In genomic region chr2:219218279-219219112, GRCh38 we compare ENCODE assay signal across 8 cellular contexts. TPM values are rescaled to one million over a fixed set of nuclear protein-coding genes. Genes with fewer than 3 reads are reported as not detected.
A peak's percentile ranks its signal among the peaks of the same experiment; 100 is the strongest.
DNase-seq lines count a peak whose midpoint lies in the region; ATAC-seq and TF ChIP-seq lines count a peak whose summit lies in the region.

Gene ABCB6 (minus strand): TSS chr2:219218958. CDS start chr2:219218673, 285 bp downstream.

- peaks cover 55% of the 10 kb centered on the region for H3K4me1 Mint-ChIP-seq in stimulated activated naive CD8-positive, alpha-beta T cell treated with anti-CD3 and anti-CD28 coated beads, Interleukin-15, amount 100 ng/mL, for 72 hours

- no peak within 1 kb of the TSS for H2AFZ ChIP-seq in neural cell (ENCODE audit: low read depth, low read length)

- TF ChIP-seq RAD21 in neural cell (conservative IDR thresholded peaks at IDR 0.05) = no peak

- H3K27me3 Mint-ChIP-seq in stimulated activated naive CD8-positive, alpha-beta T cell treated with anti-CD3 and anti-CD28 coated beads, Interleukin-15, amount 100 ng/mL, for 72 hours = no peaks in the 10 kb centered on the region

- no peak for TF ChIP-seq EP300 in neural cell (conservative IDR thresholded peaks at IDR 0.05; ENCODE audit: poor library complexity, severe bottlenecking)

- no peaks in the 10 kb centered on the region for H3K27me3 ChIP-seq in HUES6 (ENCODE audit: control insufficient read depth, insufficient read depth, low read length)
- no peaks in the 10 kb centered on the region for H3K27me3 ChIP-seq in RWPE2 (ENCODE audit: insufficient read depth, poor library complexity, severe bottlenecking)
- H3K27me3 ChIP-seq in neural cell (ENCODE audit: insufficient read depth, low read depth, low read length) = no peaks in the 10 kb centered on the region

- H3K36me3 ChIP-seq in HUES6 (ENCODE audit: control insufficient read depth, insufficient read depth, low read length) (peaks cover 59% of the 10 kb centered on the region), RWPE2 (ENCODE audit: low read depth) (peaks cover 45% of the 10 kb centered on the region), neural cell (ENCODE audit: insufficient read depth, low read length) (no peaks in the 10 kb centered on the region)

- no peaks in the 10 kb centered on the region for H4K20me1 ChIP-seq in neural cell (ENCODE audit: insufficient read depth)

- peak within 1 kb of the TSS; percentile 59 for H3K4me2 ChIP-seq in neural cell (ENCODE audit: low read length)

- H3K4me3 Mint-ChIP-seq in stimulated activated naive CD8-positive, alpha-beta T cell treated with anti-CD3 and anti-CD28 coated beads, Interleukin-15, amount 100 ng/mL, for 72 hours = peak within 1 kb of the TSS; percentile 87 to 91

- DNase-seq in COR-L47 (lab: John Stamatoyannopoulos, UW) (peak; percentile 98), RWPE2 (ENCODE audit: low spot score) (peak; percentile 95), fibroblast of villous mesenchyme (ENCODE audit: low read depth) (peak; percentile 92)
- DNase-seq in activated gamma-delta T cell treated with anti-CD3 and anti-CD28 coated beads, Interleukin-2, amount 50 U/mL, for 16 hours (ENCODE audit: low read depth) = peak; percentile 72
- peak; percentile 77 to 88 for DNase-seq in stimulated activated naive CD8-positive, alpha-beta T cell treated with anti-CD3 and anti-CD28 coated beads, Interleukin-15, amount 100 ng/mL, for 72 hours

- peak within 1 kb of the TSS; percentile 75; the same call in 1 of the 2 replicates for H3K27ac ChIP-seq in HUES6 (ENCODE audit: low read depth, low read length)
- H3K27ac ChIP-seq in RWPE2 (ENCODE audit: poor library complexity, severe bottlenecking) = peak within 1 kb of the TSS; percentile 91
- H3K27ac ChIP-seq in neural cell (ENCODE audit: low read length) = no peak within 1 kb of the TSS

- peaks cover 18% of the 10 kb centered on the region for H3K4me1 ChIP-seq in HUES6 (ENCODE audit: control insufficient read depth, insufficient read depth, low read length)
- H3K4me1 ChIP-seq in RWPE2 (ENCODE audit: insufficient read depth, poor library complexity, severe bottlenecking) = peaks cover 4% of the 10 kb centered on the region

- TF ChIP-seq CTCF in RWPE2 (IDR thresholded peaks at IDR 0.05; ENCODE audit: poor library complexity, severe bottlenecking) (no peak), fibroblast of villous mesenchyme (IDR thresholded peaks at IDR 0.05; ENCODE audit: insufficient read depth, low read depth, low read length) (no peak), neural cell (IDR thresholded peaks at IDR 0.05; ENCODE audit: poor library complexity, severe bottlenecking) (no peak)

- no peaks in the 10 kb centered on the region for H3K9me3 ChIP-seq in HUES6 (ENCODE audit: control insufficient read depth, insufficient read depth, low read depth, low read length)
- no peaks in the 10 kb centered on the region for H3K9me3 ChIP-seq in RWPE2 (ENCODE audit: severe bottlenecking)
- H3K9me3 ChIP-seq in neural cell (ENCODE audit: low read length) = no peaks in the 10 kb centered on the region

- no peaks in the 10 kb centered on the region for H3F3A ChIP-seq in neural cell (ENCODE audit: insufficient read depth, low read length, poor library complexity, severe bottlenecking)

- H3K27ac Mint-ChIP-seq in stimulated activated naive CD8-positive, alpha-beta T cell treated with anti-CD3 and anti-CD28 coated beads, Interleukin-15, amount 100 ng/mL, for 72 hours = peak within 1 kb of the TSS; percentile 80 to 94

- H3K79me2 ChIP-seq in neural cell (replicated peaks; ENCODE audit: insufficient read depth, low read length) = no peaks in the 10 kb centered on the region

- H3K4me3 ChIP-seq in HUES6 (ENCODE audit: low read depth, low read length) = peak within 1 kb of the TSS; percentile 73
- H3K4me3 ChIP-seq in RWPE2 (ENCODE audit: severe bottlenecking) = peak within 1 kb of the TSS; percentile 43
- H3K4me3 ChIP-seq in fibroblast of villous mesenchyme (ENCODE audit: low read depth, low read length) = peak within 1 kb of the TSS; percentile 61
- H3K4me3 ChIP-seq in neural cell (ENCODE audit: low read length) = peak within 1 kb of the TSS; percentile 79

- H3K9ac ChIP-seq in HUES6 (ENCODE audit: low read length) (peak within 1 kb of the TSS; percentile 86), neural cell (ENCODE audit: low read length) (peak within 1 kb of the TSS; percentile 60)

- H3K9me2 ChIP-seq in neural cell (ENCODE audit: insufficient read depth, low read length) = no peaks in the 10 kb centered on the region

- peak; percentile 71 for ATAC-seq in GM21367 (IDR thresholded peaks at IDR 0.05; ENCODE audit: unreplicated experiment)
- ATAC-seq in RWPE2 (ENCODE audit: low read depth) = peak; percentile 72
- peak; percentile 84 for ATAC-seq in stimulated activated naive CD8-positive, alpha-beta T cell treated with anti-CD3 and anti-CD28 coated beads, Interleukin-15, amount 100 ng/mL, for 72 hours

- H3K9me3 Mint-ChIP-seq in stimulated activated naive CD8-positive, alpha-beta T cell treated with anti-CD3 and anti-CD28 coated beads, Interleukin-15, amount 100 ng/mL, for 72 hours = no peaks in the 10 kb centered on the region

TF ChIP-seq in neural cell, 6 proteins besides CTCF, POLR2A, EP300 and RAD21:
- no peak for TF ChIP-seq REST (IDR thresholded peaks at IDR 0.05; ENCODE audit: borderline replicate concordance)
- peak; percentile 11 for TF ChIP-seq SMC3 (conservative IDR thresholded peaks at IDR 0.05; ENCODE audit: poor library complexity)
- TF ChIP-seq MXI1 (conservative IDR thresholded peaks at IDR 0.05; ENCODE audit: poor library complexity, severe bottlenecking) = peak; percentile 91
- peak; percentile 80 for TF ChIP-seq POLR2AphosphoS5 (IDR thresholded peaks at IDR 0.05)

RNA-seq across cellular contexts. Expression of gene ABCB6, which starts in this region (rescaled TPM):
- total RNA-seq in fibroblast of villous mesenchyme = 17.7 and 31.1 TPM in 2 replicates
- polyA plus RNA-seq in neural cell = 28.1 and 37.0 TPM in 2 replicates
- polyA minus RNA-seq in neural cell = 8.0 and 8.2 TPM in 2 replicates
